In the genomic region with DNA sequence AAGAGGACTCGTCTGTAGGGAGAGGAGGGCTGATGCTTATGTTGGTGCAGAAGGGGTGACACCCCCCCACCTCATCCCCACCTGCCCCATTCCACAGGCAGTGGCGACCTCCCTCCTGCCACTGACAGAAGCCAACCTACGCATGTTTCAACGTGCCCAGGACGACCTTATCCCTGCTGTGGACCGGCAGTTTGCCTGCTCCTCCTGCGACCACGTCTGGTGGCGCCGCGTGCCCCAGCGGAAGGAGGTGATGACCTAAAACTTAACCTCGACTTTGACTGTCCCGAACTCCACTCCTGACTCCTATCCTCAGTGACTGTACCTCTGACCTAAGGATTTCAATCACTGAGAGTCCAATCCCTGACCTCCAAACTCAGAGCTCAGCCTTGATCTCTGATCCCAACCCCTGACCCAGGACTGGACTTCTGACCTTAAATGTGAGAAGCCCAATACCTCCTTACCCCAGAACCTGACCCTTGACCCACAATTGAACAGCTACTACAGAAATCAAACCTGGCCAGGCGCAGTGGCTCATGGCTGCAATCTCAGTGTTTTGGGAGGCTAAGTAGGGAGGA, we compare ENCODE assay signal across 1 cellular context.
A peak's percentile ranks its signal among the peaks of the same experiment; 100 is the strongest.
TF ChIP-seq lines count a peak whose summit lies in the region.

No MANE protein-coding gene starts in this region.

TF ChIP-seq in K562, 482 proteins besides CTCF, POLR2A, EP300 and RAD21:
- TF ChIP-seq CBX2 (IDR thresholded peaks at IDR 0.05; ENCODE audit: insufficient read depth, low read length, poor library complexity, severe bottlenecking): no peak
- peak; percentile 87 to 94; a peak in 3 of 4 replicates for TF ChIP-seq KDM1A (IDR thresholded peaks at IDR 0.05)
- peak in 1 of 2 experiments; percentile 46; a peak in 1 of 4 replicates for TF ChIP-seq HDAC1 (IDR thresholded peaks at IDR 0.05)
- TF ChIP-seq PML (IDR thresholded peaks at IDR 0.05; ENCODE audit: low read length): no peak
- TF ChIP-seq ARID2 (IDR thresholded peaks at IDR 0.05): no peak
- peak; percentile 56 for TF ChIP-seq NR2C1 (IDR thresholded peaks at IDR 0.05)
- TF ChIP-seq NR2C1 (tag; IDR thresholded peaks at IDR 0.05): no peak
- TF ChIP-seq HNRNPLL (IDR thresholded peaks at IDR 0.05; ENCODE audit: low read depth, low read length, poor library complexity, severe bottlenecking): no peak
- no peak for TF ChIP-seq TEAD2 (tag; IDR thresholded peaks at IDR 0.05)
- no peak for TF ChIP-seq ZNF239 (CRISPR knock-in tag; IDR thresholded peaks at IDR 0.05)
- TF ChIP-seq, protein P1, sequence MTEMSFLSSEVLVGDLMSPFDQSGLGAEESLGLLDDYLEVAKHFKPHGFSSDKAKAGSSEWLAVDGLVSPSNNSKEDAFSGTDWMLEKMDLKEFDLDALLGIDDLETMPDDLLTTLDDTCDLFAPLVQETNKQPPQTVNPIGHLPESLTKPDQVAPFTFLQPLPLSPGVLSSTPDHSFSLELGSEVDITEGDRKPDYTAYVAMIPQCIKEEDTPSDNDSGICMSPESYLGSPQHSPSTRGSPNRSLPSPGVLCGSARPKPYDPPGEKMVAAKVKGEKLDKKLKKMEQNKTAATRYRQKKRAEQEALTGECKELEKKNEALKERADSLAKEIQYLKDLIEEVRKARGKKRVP (CRISPR knock-in tag; IDR thresholded peaks at IDR 0.05): no peak
- no peak for TF ChIP-seq KDM4B (IDR thresholded peaks at IDR 0.05; ENCODE audit: borderline replicate concordance in 2 of 2, low read depth in 1 of 2)
- TF ChIP-seq ZNF311 (CRISPR knock-in tag; IDR thresholded peaks at IDR 0.05): no peak
- TF ChIP-seq MBD2 (IDR thresholded peaks at IDR 0.05; ENCODE audit: borderline replicate concordance, low read depth): no peak
- TF ChIP-seq, protein P2, sequence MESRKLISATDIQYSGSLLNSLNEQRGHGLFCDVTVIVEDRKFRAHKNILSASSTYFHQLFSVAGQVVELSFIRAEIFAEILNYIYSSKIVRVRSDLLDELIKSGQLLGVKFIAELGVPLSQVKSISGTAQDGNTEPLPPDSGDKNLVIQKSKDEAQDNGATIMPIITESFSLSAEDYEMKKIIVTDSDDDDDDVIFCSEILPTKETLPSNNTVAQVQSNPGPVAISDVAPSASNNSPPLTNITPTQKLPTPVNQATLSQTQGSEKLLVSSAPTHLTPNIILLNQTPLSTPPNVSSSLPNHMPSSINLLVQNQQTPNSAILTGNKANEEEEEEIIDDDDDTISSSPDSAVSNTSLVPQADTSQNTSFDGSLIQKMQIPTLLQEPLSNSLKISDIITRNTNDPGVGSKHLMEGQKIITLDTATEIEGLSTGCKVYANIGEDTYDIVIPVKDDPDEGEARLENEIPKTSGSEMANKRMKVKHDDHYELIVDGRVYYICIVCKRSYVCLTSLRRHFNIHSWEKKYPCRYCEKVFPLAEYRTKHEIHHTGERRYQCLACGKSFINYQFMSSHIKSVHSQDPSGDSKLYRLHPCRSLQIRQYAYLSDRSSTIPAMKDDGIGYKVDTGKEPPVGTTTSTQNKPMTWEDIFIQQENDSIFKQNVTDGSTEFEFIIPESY (CRISPR knock-in tag; IDR thresholded peaks at IDR 0.05): peak; percentile 96
- TF ChIP-seq, protein P3, sequence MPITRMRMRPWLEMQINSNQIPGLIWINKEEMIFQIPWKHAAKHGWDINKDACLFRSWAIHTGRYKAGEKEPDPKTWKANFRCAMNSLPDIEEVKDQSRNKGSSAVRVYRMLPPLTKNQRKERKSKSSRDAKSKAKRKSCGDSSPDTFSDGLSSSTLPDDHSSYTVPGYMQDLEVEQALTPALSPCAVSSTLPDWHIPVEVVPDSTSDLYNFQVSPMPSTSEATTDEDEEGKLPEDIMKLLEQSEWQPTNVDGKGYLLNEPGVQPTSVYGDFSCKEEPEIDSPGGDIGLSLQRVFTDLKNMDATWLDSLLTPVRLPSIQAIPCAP (CRISPR knock-in tag; IDR thresholded peaks at IDR 0.05; ENCODE audit: borderline replicate concordance): no peak
- TF ChIP-seq RCOR1 (IDR thresholded peaks at IDR 0.05; ENCODE audit: borderline replicate concordance in 1 of 2, low read depth in 2 of 2, low read length in 2 of 2): peak in 1 of 2 experiments; percentile 41; a peak in 1 of 4 replicates
- TF ChIP-seq ESRRA (IDR thresholded peaks at IDR 0.05; ENCODE audit: borderline replicate concordance, low read depth): 0 out of 2 replicates have a peak, but pooled peaks have one; percentile 28
- no peak for TF ChIP-seq POLR2AphosphoS5 (IDR thresholded peaks at IDR 0.05; ENCODE audit: control insufficient read depth, insufficient read depth, low read depth, low read length)
- TF ChIP-seq ZNF174 (CRISPR knock-in tag; IDR thresholded peaks at IDR 0.05): no peak
- no peak for TF ChIP-seq TCF7L2 (IDR thresholded peaks at IDR 0.05; ENCODE audit: low read depth, low read length)
- no peak for TF ChIP-seq CBX8 (IDR thresholded peaks at IDR 0.05; ENCODE audit: borderline replicate concordance, extremely low read depth, low read depth, low read length, poor library complexity, severe bottlenecking)
TF ChIP-seq in K562: peak in this region for 6.
